16 cellular contexts compared by ENCODE assay signal in the genomic region with DNA sequence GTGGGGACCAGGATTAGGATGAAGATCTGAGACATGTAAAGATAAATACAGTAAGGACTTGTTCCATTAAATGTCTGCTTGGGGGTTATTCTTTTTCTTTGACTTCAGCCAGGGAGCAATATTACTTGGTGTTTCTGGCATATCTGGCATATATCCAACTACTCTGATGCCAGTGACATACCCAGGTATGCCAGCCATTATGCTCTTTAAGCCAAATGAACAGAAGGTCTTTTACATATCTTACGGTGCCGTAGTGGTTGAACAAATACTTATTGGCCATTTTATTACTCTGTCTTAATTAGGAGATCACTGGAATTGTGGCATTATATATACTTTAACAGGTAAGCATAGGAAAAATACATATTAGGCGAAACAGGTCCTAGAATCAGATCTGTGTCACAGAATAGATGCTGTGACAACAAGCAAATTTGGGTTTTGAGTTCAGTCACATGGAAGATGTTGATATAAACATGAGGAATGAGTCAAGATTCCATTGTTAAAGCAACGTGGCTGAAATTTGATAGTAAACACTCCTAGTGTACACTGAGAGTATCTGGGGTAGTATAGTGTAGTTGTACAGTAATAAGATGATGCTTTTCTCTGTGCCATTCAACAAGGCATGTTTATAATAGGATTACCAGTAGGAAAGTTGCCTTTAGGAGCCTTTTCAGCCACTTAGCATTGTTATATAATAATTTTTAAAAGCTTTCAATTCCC.
DNase-seq lines count a peak whose midpoint lies in the region; TF ChIP-seq lines count a peak whose summit lies in the region.
"Had no signal": no experiment of that assay in that cellular context is flagged by ENCODE, and none has a peak within 500 bp of the region (broad histone marks: within the 10 kb centered on the region; RNA-seq: fewer than 3 reads in every experiment).

No MANE protein-coding gene starts in this region.

- H3K27ac ChIP-seq in tibial nerve, result no peak overlapping the region
- H3K27ac ChIP-seq: A549, neutrophil had no signal

- H3K27me3 ChIP-seq in tibial nerve (no peaks in the 10 kb centered on the region), MG63 (no peaks in the 10 kb centered on the region)
- H3K27me3 ChIP-seq: neutrophil had no signal

- no peak for TF ChIP-seq CTCF in fibroblast of pulmonary artery (IDR thresholded peaks at IDR 0.05; ENCODE audit: low read length, missing control alignments)
- no peak for TF ChIP-seq CTCF in tibial nerve (IDR thresholded peaks at IDR 0.05)

- H3K4me1 Mint-ChIP-seq in activated T-helper 1 cell treated with anti-CD3 and anti-CD28 coated beads, Interleukin-12 subunit alpha, Interleukin-12 subunit beta, Interleukin-2, Interleukin-4 antibody, amounts not matched to agents 30 ng/mL and 10 ng/mL and 1 ng/mL, durations not matched to agents 14 hours and 24 hours and 36 hours (ENCODE audit: low read depth), result peaks cover 22% of the 10 kb centered on the region

- intact Hi-C loops in activated T-helper 1 cell treated with anti-CD3 and anti-CD28 coated beads, Interleukin-12 subunit alpha, Interleukin-12 subunit beta, Interleukin-2, Interleukin-4 antibody, amounts not matched to agents 30 ng/mL and 10 ng/mL and 1 ng/mL, durations not matched to agents 14 hours and 24 hours and 36 hours (cut with micrococcal nuclease), result loop anchor here (1.0 to 2.0 kb wide), 2 partner anchors 20 to 72 kb away; no protein-coding TSS in a partner anchor

- in situ Hi-C loops in G401 (cut with HindIII; ENCODE audit: low sequenced_read_pairs), result no loop called here

- DNase-seq in NCI-H2227 treated with DMSO at 0.1 percent for 48 hours (lab: John Stamatoyannopoulos, UW) (peak; percentile 66), NCI-H2227 (lab: John Stamatoyannopoulos, UW; ENCODE audit: unreplicated experiment) (no peak), G401 (ENCODE audit: low spot score) (peak; percentile 79), fibroblast of pulmonary artery (ENCODE audit: low read depth) (peak; percentile 25), tibial nerve (ENCODE audit: low spot score in 2 of 2) (no peak), MG63 (no peak), AG20443 (ENCODE audit: low spot score) (no peak)
- DNase-seq in activated T-helper 1 cell treated with anti-CD3 and anti-CD28 coated beads, Interleukin-12 subunit alpha, Interleukin-12 subunit beta, Interleukin-2, Interleukin-4 antibody, amounts not matched to agents 30 ng/mL and 10 ng/mL and 1 ng/mL, durations not matched to agents 14 hours and 24 hours and 36 hours (ENCODE audit: low spot score), result no peak
- DNase-seq: activated CD4-positive, alpha-beta T cell treated with anti-CD3 and anti-CD28 coated beads for 1 hour; DND-41; left colon; midbrain; NCI-H2029; retina had no signal

- H3K4me1 ChIP-seq in tibial nerve, result peaks cover 0 to 8% (median 0%) of the 10 kb centered on the region in 4 donors

- WGBS in tibial nerve, 2 donors, result 82 to 85% methylated on average over 4 of the region's 4 CpGs

- peak overlapping the region; percentile 72 for H3K27ac Mint-ChIP-seq in activated T-helper 1 cell treated with anti-CD3 and anti-CD28 coated beads, Interleukin-12 subunit alpha, Interleukin-12 subunit beta, Interleukin-2, Interleukin-4 antibody, amounts not matched to agents 30 ng/mL and 10 ng/mL and 1 ng/mL, durations not matched to agents 14 hours and 24 hours and 36 hours

- H3K36me3 ChIP-seq in tibial nerve (peaks cover 0 to 42% (median 0%) of the 10 kb centered on the region in 3 donors), MG63 (peaks cover 7% of the 10 kb centered on the region)
- H3K36me3 ChIP-seq: neutrophil had no signal

- no peak for TF ChIP-seq EP300 in tibial nerve (IDR thresholded peaks at IDR 0.05)

- H3K36me3 Mint-ChIP-seq in activated T-helper 1 cell treated with anti-CD3 and anti-CD28 coated beads, Interleukin-12 subunit alpha, Interleukin-12 subunit beta, Interleukin-2, Interleukin-4 antibody, amounts not matched to agents 30 ng/mL and 10 ng/mL and 1 ng/mL, durations not matched to agents 14 hours and 24 hours and 36 hours (ENCODE audit: low read depth), result peaks cover 24% of the 10 kb centered on the region

- H3K4me3 ChIP-seq in fibroblast of pulmonary artery (replicated peaks; ENCODE audit: low read depth, low read length) (no peak overlapping the region), tibial nerve (no peak overlapping the region), MG63 (no peak overlapping the region)
- H3K4me3 ChIP-seq: A549 had no signal

- H3K27me3 Mint-ChIP-seq in activated T-helper 1 cell treated with anti-CD3 and anti-CD28 coated beads, Interleukin-12 subunit alpha, Interleukin-12 subunit beta, Interleukin-2, Interleukin-4 antibody, amounts not matched to agents 30 ng/mL and 10 ng/mL and 1 ng/mL, durations not matched to agents 14 hours and 24 hours and 36 hours (ENCODE audit: insufficient read depth), result no peaks in the 10 kb centered on the region

- H3K9me3 ChIP-seq in tibial nerve (no peaks in the 10 kb centered on the region), MG63 (no peaks in the 10 kb centered on the region)
- H3K9me3 ChIP-seq: A549, neutrophil had no signal

- H3K4me3 Mint-ChIP-seq in activated T-helper 1 cell treated with anti-CD3 and anti-CD28 coated beads, Interleukin-12 subunit alpha, Interleukin-12 subunit beta, Interleukin-2, Interleukin-4 antibody, amounts not matched to agents 30 ng/mL and 10 ng/mL and 1 ng/mL, durations not matched to agents 14 hours and 24 hours and 36 hours, result peak overlapping the region; percentile 35

- H3K9me3 Mint-ChIP-seq in activated T-helper 1 cell treated with anti-CD3 and anti-CD28 coated beads, Interleukin-12 subunit alpha, Interleukin-12 subunit beta, Interleukin-2, Interleukin-4 antibody, amounts not matched to agents 30 ng/mL and 10 ng/mL and 1 ng/mL, durations not matched to agents 14 hours and 24 hours and 36 hours, result no peaks in the 10 kb centered on the region

- TF ChIP-seq POLR2A in tibial nerve (IDR thresholded peaks at IDR 0.05), result no peak

Comparison
In these comparisons a context has a peak if more than half of its experiments do, and no peak if none do; other contexts are left out.
1. DNase-seq: peak in NCI-H2227 treated with DMSO at 0.1 percent for 48 hours (single experiment), G401 (single experiment) and fibroblast of pulmonary artery (single experiment); none in NCI-H2227 (single experiment), activated T-helper 1 cell treated with anti-CD3 and anti-CD28 coated beads, Interleukin-12 subunit alpha, Interleukin-12 subunit beta, Interleukin-2, Interleukin-4 antibody, amounts not matched to agents 30 ng/mL and 10 ng/mL and 1 ng/mL, durations not matched to agents 14 hours and 24 hours and 36 hours (single experiment), tibial nerve (0 of 2), MG63 (single experiment) and AG20443 (single experiment).